Comparison of ENCODE assay signal across 8 cellular contexts in the genomic region with DNA sequence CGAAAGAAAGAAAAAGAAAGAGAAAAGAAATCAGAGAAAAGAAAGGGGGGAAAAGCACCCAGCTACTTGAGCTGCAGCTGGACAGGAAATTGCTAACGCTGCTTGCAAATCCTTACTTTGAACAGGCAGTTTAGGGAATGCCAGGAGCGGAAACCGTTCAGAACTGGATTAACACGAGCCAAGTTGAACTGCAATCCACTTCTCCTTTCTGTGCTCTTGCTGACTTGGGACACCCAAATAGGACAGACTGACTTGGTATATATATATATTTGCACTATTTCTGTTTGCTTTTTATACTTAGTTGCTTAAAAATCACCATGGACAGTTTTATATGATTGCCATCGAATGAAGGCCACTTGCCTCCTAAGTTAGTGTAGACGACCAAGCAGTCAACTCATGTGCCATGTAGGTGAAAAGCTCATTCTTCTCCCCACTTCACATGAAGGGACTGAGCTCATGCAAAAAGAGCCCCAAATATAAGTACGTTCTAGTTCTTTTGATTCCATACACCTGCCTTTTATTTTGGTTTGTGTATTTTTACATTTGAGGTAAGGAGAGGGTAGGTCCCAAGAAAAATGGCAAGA. TPM values are rescaled to one million over a fixed set of nuclear protein-coding genes. Genes with fewer than 3 reads are reported as not detected.
DNase-seq lines count a peak whose midpoint lies in the region; ATAC-seq and TF ChIP-seq lines count a peak whose summit lies in the region.

No MANE protein-coding gene starts in this region.

- no peaks in the 10 kb centered on the region for H3K27me3 Mint-ChIP-seq in T-cell

- no peaks in the 10 kb centered on the region for H3K36me3 Mint-ChIP-seq in T-cell

- TF ChIP-seq CTCF in fibroblast of pulmonary artery (IDR thresholded peaks at IDR 0.05; ENCODE audit: low read length, missing control alignments), result no peak

- H3K4me3 Mint-ChIP-seq in T-cell, result peak overlapping the region; percentile 58 to 76 (median 69)

- POLR2A ChIA-PET in T-cell (lab: Charles Lee), result interaction anchor here in 1 of 2 donors (0.6 kb wide), 2 partner anchors 18 to 177 kb away, joined by 5 to 8 read pairs; no protein-coding TSS in a partner anchor

- H3K9me3 Mint-ChIP-seq in T-cell, result no peaks in the 10 kb centered on the region

- peak; percentile 78 for DNase-seq in SIG-M5 treated with dmso at 0.1 percent for 504 hours (lab: John Stamatoyannopoulos, UW; ENCODE audit: unreplicated experiment)
- DNase-seq in SIG-M5 (lab: John Stamatoyannopoulos, UW), result no peak
- no peak for DNase-seq in T-cell
- DNase-seq in fibroblast of pulmonary artery (ENCODE audit: low read depth), result peak; percentile 94
- peak; percentile 94 for DNase-seq in pulmonary artery endothelial cell (ENCODE audit: low read depth, low spot score)
- no peak for DNase-seq in ureter (ENCODE audit: low spot score)

- H3K4me3 ChIP-seq in fibroblast of pulmonary artery (replicated peaks; ENCODE audit: low read depth, low read length), result peak overlapping the region; percentile 35

- CTCF ChIA-PET in T-cell (lab: Charles Lee), result interaction anchor here (0.6 to 1.0 kb wide), 9 partner anchors 8 to 428 kb away, joined by 3 read pairs; no protein-coding TSS in a partner anchor

- peak overlapping the region in 1 of 2 donors; percentile 10 for H3K27ac Mint-ChIP-seq in T-cell

- peaks cover 40 to 64% (median 46%) of the 10 kb centered on the region in 3 donors for H3K4me1 Mint-ChIP-seq in T-cell

- ATAC-seq in HG03442 (IDR thresholded peaks at IDR 0.05; ENCODE audit: unreplicated experiment) (peak; percentile 2), T-cell (replicated peaks in 1 of 4) (no peak), HG02884 (IDR thresholded peaks at IDR 0.05; ENCODE audit: unreplicated experiment) (no peak)

RNA-seq across cellular contexts. Expression of a gene that starts 5.5 kb away (rescaled TPM):
- total RNA-seq in T-cell (10 to 100 TPM in 1 of 5 donors, 1 to 10 TPM in 4; 2.7 to 13.7 (median 3.1) TPM), pulmonary artery endothelial cell (209 and 381 TPM in 2 replicates), ureter (88.7 TPM)

Comparison
In these comparisons a context has a peak if more than half of its experiments do, and no peak if none do; other contexts are left out.
1. DNase-seq: peak in SIG-M5 treated with dmso at 0.1 percent for 504 hours (single experiment), fibroblast of pulmonary artery (single experiment) and pulmonary artery endothelial cell (single experiment); none in SIG-M5 (single experiment), T-cell (0 of 34) and ureter (single experiment).